ENCODE assay signal across 1 cellular context in the genomic region with DNA sequence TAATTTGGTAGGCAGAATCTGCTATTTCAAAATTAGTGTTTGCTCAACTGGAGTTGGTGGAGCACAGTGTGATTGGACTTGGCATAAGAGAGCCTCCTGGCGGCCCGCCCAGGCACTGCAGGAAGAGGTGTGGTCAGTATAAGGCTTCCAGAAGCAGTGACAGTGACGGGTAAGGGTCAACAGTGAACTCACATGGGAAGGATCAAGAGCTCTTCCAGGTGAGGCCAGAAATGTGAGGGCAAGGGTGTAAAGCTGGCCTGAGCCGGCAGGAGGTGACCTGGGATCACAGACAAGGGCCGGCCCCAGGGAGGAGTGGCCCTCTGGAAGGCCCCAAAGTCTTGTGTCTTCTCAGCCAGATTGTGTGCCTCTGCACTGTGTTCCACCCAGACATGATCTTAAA.
A peak's percentile ranks its signal among the peaks of the same experiment; 100 is the strongest.
TF ChIP-seq lines count a peak whose summit lies in the region.

No MANE protein-coding gene starts in this region.

TF ChIP-seq in HepG2, 621 proteins besides CTCF, POLR2A, EP300 and RAD21 (continued from another document):
- TF ChIP-seq, protein P1, sequence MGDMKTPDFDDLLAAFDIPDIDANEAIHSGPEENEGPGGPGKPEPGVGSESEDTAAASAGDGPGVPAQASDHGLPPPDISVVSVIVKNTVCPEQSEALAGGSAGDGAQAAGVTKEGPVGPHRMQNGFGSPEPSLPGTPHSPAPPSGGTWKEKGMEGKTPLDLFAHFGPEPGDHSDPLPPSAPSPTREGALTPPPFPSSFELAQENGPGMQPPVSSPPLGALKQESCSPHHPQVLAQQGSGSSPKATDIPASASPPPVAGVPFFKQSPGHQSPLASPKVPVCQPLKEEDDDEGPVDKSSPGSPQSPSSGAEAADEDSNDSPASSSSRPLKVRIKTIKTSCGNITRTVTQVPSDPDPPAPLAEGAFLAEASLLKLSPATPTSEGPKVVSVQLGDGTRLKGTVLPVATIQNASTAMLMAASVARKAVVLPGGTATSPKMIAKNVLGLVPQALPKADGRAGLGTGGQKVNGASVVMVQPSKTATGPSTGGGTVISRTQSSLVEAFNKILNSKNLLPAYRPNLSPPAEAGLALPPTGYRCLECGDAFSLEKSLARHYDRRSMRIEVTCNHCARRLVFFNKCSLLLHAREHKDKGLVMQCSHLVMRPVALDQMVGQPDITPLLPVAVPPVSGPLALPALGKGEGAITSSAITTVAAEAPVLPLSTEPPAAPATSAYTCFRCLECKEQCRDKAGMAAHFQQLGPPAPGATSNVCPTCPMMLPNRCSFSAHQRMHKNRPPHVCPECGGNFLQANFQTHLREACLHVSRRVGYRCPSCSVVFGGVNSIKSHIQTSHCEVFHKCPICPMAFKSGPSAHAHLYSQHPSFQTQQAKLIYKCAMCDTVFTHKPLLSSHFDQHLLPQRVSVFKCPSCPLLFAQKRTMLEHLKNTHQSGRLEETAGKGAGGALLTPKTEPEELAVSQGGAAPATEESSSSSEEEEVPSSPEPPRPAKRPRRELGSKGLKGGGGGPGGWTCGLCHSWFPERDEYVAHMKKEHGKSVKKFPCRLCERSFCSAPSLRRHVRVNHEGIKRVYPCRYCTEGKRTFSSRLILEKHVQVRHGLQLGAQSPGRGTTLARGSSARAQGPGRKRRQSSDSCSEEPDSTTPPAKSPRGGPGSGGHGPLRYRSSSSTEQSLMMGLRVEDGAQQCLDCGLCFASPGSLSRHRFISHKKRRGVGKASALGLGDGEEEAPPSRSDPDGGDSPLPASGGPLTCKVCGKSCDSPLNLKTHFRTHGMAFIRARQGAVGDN (CRISPR knock-in tag; IDR thresholded peaks at IDR 0.05) = 0 out of 2 replicates have a peak, but pooled peaks have one; percentile 12
- TF ChIP-seq DMAP1 (CRISPR knock-in tag; IDR thresholded peaks at IDR 0.05) = no peak
- peak; percentile 78 for TF ChIP-seq ZNF12 (CRISPR knock-in tag; IDR thresholded peaks at IDR 0.05)
- no peak for TF ChIP-seq ZNF737 (CRISPR knock-in tag; IDR thresholded peaks at IDR 0.05; ENCODE audit: borderline replicate concordance)
- no peak for TF ChIP-seq HMG20B (CRISPR knock-in tag; conservative IDR thresholded peaks at IDR 0.05)
- TF ChIP-seq THAP11 (CRISPR knock-in tag; IDR thresholded peaks at IDR 0.05) = peak; percentile 49
- TF ChIP-seq STAG1 (CRISPR knock-in tag; IDR thresholded peaks at IDR 0.05) = peak; percentile 65
- no peak for TF ChIP-seq ZNF337 (CRISPR knock-in tag; IDR thresholded peaks at IDR 0.05; ENCODE audit: borderline replicate concordance, low read depth)
- TF ChIP-seq ZNF263 (CRISPR knock-in tag; IDR thresholded peaks at IDR 0.05) = 0 out of 2 replicates have a peak, but pooled peaks have one; percentile 25
- TF ChIP-seq ZMYM4 (CRISPR knock-in tag; IDR thresholded peaks at IDR 0.05) = peak; percentile 65
- peak; percentile 66 for TF ChIP-seq SMC3 (IDR thresholded peaks at IDR 0.05; ENCODE audit: low read length)
- TF ChIP-seq GABPA (IDR thresholded peaks at IDR 0.05; ENCODE audit: low read depth, low read length) = no peak
- TF ChIP-seq GABPA (CRISPR knock-in tag; IDR thresholded peaks at IDR 0.05; ENCODE audit: low read depth) = peak; percentile 38; the same call in 1 of the 2 replicates
- TF ChIP-seq ZKSCAN1 (IDR thresholded peaks at IDR 0.05; ENCODE audit: low read length) = 0 out of 2 replicates have a peak, but pooled peaks have one; percentile 21
- TF ChIP-seq GPN1 (CRISPR knock-in tag; IDR thresholded peaks at IDR 0.05; ENCODE audit: borderline replicate concordance) = no peak
- TF ChIP-seq ZNF788 (CRISPR knock-in tag; IDR thresholded peaks at IDR 0.05; ENCODE audit: borderline replicate concordance) = no peak
- TF ChIP-seq HNF4A (CRISPR knock-in tag; IDR thresholded peaks at IDR 0.05) = 0 out of 2 replicates have a peak, but pooled peaks have one; percentile 4
- peak; percentile 49 for TF ChIP-seq XRCC5 (optimal IDR thresholded peaks at IDR 0.05; ENCODE audit: low read length)
- TF ChIP-seq REPIN1 (CRISPR knock-in tag; IDR thresholded peaks at IDR 0.05; ENCODE audit: borderline replicate concordance, low read depth) = 0 out of 2 replicates have a peak, but pooled peaks have one; percentile 32
